In genomic region chr18:77486985-77487384, GRCh38 we compare ENCODE assay signal across 22 cellular contexts.
DNase-seq lines count a peak whose midpoint lies in the region; TF ChIP-seq lines count a peak whose summit lies in the region.
"Had no signal": no experiment of that assay in that cellular context is flagged by ENCODE, and none has a peak within 500 bp of the region (broad histone marks: within the 10 kb centered on the region; RNA-seq: fewer than 3 reads in every experiment).

No MANE protein-coding gene starts in this region.

- no peaks in the 10 kb centered on the region for H3K27me3 ChIP-seq in colonic mucosa

- H3K9ac ChIP-seq in colonic mucosa (ENCODE audit: low read depth in 2 of 2, low read length in 2 of 2) = no peak overlapping the region

- no peaks in the 10 kb centered on the region for H3K9me3 ChIP-seq in colonic mucosa
- H3K9me3 ChIP-seq: Caco-2 had no signal

- no peaks in the 10 kb centered on the region for H3K36me3 ChIP-seq in colonic mucosa

- intact Hi-C loops in colonic mucosa (cut with DNase I) = no loop called here

- H3K27ac ChIP-seq in colonic mucosa = no peak overlapping the region
- H3K27ac ChIP-seq: RWPE1 had no signal

- H3K4me1 ChIP-seq in colonic mucosa = no peaks in the 10 kb centered on the region
- H3K4me1 ChIP-seq: Caco-2 had no signal

- H3K4me3 ChIP-seq in fibroblast of pulmonary artery (replicated peaks; ENCODE audit: low read depth, low read length) (no peak overlapping the region), colonic mucosa (no peak overlapping the region)
- H3K4me3 ChIP-seq: GM12878, K562 had no signal

- TF ChIP-seq CTCF in fibroblast of pulmonary artery (IDR thresholded peaks at IDR 0.05; ENCODE audit: low read length, missing control alignments) (no peak), colonic mucosa (IDR thresholded peaks at IDR 0.05) (no peak)

- DNase-seq in Daoy (ENCODE audit: low read depth) (peak; percentile 43), M059J (ENCODE audit: low read depth) (peak; percentile 2), astrocyte of the hippocampus (ENCODE audit: low read depth, low spot score) (peak; percentile 2), fibroblast of pulmonary artery (ENCODE audit: low read depth) (peak; percentile 5), NCI-H524 treated with DMSO at 0.1 percent for 48 hours (lab: John Stamatoyannopoulos, UW) (no peak), DMS79 treated with DMSO at 0.1 percent for 48 hours (lab: John Stamatoyannopoulos, UW) (no peak), NCI-H2196 (lab: John Stamatoyannopoulos, UW; ENCODE audit: unreplicated experiment) (no peak), colonic mucosa (no peak)
- DNase-seq: Caco-2; CD4-positive, alpha-beta T cell; GF-D8; GOT3; NCI-H1092; NCI-H1436 treated with DMSO at 0.1 percent for 48 hours; NCI-H2029; NCI-H2171; NCI-H446; OCI-M1; SIG-M5 had no signal

Comparison
In these comparisons a context has a peak if more than half of its experiments do, and no peak if none do; other contexts are left out.
1. DNase-seq: peak in Daoy (single experiment), M059J (single experiment), astrocyte of the hippocampus (single experiment) and fibroblast of pulmonary artery (single experiment); none in NCI-H524 treated with DMSO at 0.1 percent for 48 hours (single experiment), DMS79 treated with DMSO at 0.1 percent for 48 hours (single experiment), NCI-H2196 (single experiment) and colonic mucosa (single experiment).